In the genomic region with DNA sequence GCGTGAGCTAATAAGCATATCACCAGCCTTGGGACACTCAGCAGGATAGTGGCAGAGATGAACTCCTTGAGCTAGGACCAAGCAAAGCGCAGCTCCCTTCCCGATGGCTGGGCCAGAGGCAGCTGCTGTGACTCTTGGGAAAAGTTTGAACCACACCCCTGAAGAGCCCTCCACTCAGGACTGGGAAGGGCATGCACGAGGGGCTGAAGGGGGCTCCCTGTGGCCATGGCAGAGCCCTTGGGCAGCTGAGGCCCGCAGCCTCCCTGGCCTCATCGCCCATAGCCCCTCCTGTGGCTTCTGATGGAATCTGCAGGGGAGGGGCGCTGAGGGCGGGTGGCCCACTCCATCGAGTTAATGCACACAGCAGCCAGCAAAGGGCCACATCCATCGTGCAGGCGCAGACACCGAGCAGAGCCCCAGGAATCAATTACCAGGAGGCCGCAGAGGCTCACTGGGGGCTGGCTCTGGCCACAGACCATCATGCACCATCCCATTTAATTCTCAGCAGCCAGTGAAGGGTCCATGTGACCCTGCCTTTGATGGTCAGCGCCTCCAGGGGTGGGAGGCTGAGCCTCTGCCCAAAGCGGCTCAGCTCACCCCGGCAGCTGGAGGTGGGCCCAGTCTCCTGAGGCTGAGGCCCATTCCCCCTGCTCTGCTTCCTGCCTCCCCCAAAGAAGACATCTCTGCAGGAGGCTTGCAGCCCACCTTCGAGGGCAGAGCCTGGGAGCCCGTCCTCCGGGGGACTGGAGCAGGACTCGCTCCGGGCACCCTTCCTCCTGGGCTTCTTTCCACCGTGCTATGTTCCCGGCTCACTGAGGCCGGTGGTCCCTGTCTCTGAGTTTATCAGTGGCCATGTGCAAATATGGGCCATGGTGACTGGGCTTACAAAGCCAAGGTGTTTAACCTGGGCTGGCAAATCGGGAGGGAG, we compare ENCODE assay signal across 23 cellular contexts.
A peak's percentile ranks its signal among the peaks of the same experiment; 100 is the strongest.
DNase-seq lines count a peak whose midpoint lies in the region; ATAC-seq, FAIRE-seq and TF ChIP-seq lines count a peak whose summit lies in the region.
"Had no signal": no experiment of that assay in that cellular context is flagged by ENCODE, and none has a peak within 500 bp of the region (broad histone marks: within the 10 kb centered on the region; RNA-seq: fewer than 3 reads in every experiment).

No MANE protein-coding gene starts in this region.

- CTCF ChIA-PET in HepG2 (lab: Yijun Ruan, JAX; ENCODE audit: low intra/inter-chr PET ratio, low total read pairs) = no interaction called here
- CTCF ChIA-PET in activated CD4-positive, alpha-beta T cell treated with anti-CD3 and anti-CD28 coated beads, Interleukin-2, amount 10 ng/mL, durations not matched to agents 7 days and 5 days (lab: Charles Lee) = no interaction called here

- H3K36me3 Mint-ChIP-seq in activated T-cell treated with anti-CD3 and anti-CD28 coated beads, Interleukin-2, amount 50 U/mL, for 24 hours (ENCODE audit: low read depth) = no peaks in the 10 kb centered on the region
- no peaks in the 10 kb centered on the region for H3K36me3 Mint-ChIP-seq in GM23338 (ENCODE audit: low read depth)
- H3K36me3 Mint-ChIP-seq in activated CD4-positive, alpha-beta T cell treated with anti-CD3 and anti-CD28 coated beads, Interleukin-2, amount 10 ng/mL, durations not matched to agents 7 days and 5 days (ENCODE audit: low read depth) = no peaks in the 10 kb centered on the region

- H3K4me1 ChIP-seq in right lobe of liver (no peaks in the 10 kb centered on the region), HepG2 (ENCODE audit: insufficient read depth, low read length) (no peaks in the 10 kb centered on the region), GM23338 (ENCODE audit: insufficient read depth) (no peaks in the 10 kb centered on the region)
- H3K4me1 ChIP-seq: HAP-1, SJCRH30 had no signal

- no peak overlapping the region for H3K27ac Mint-ChIP-seq in activated T-cell treated with anti-CD3 and anti-CD28 coated beads, Interleukin-2, amount 50 U/mL, for 24 hours
- H3K27ac Mint-ChIP-seq in GM23338 = no peak overlapping the region
- H3K27ac Mint-ChIP-seq in activated CD4-positive, alpha-beta T cell treated with anti-CD3 and anti-CD28 coated beads, Interleukin-2, amount 10 ng/mL, durations not matched to agents 7 days and 5 days = no peak overlapping the region
- H3K27ac Mint-ChIP-seq: HFFc6 had no signal

- H3K79me2 ChIP-seq in HepG2 (ENCODE audit: insufficient read depth, low read length) (no peaks in the 10 kb centered on the region), GM23338 (replicated peaks; ENCODE audit: insufficient read depth) (no peaks in the 10 kb centered on the region)

- H3K9ac ChIP-seq in HepG2 (ENCODE audit: insufficient read depth, low read depth, low read length) = no peak overlapping the region
- H3K9ac ChIP-seq: KMS-11 had no signal

- in situ Hi-C loops in HepG2 (cut with HindIII; ENCODE audit: extremely low pct_ligation_motif_present, low pct_unique_long_range_greater_than_20kb) = loop anchor here (10.0 kb wide), 1 partner anchor 57 kb away; no protein-coding TSS in a partner anchor

- no TSS peak for BruUV-seq in HepG2 (replicated peaks; lab: Mats Ljungman, UMichigan)

- no peak for TF ChIP-seq CTCF in right lobe of liver (IDR thresholded peaks at IDR 0.05)
- TF ChIP-seq CTCF in HepG2 (CRISPR knock-in tag; IDR thresholded peaks at IDR 0.05) = no peak
- no peak for TF ChIP-seq CTCF in GM23338 (conservative IDR thresholded peaks at IDR 0.05; ENCODE audit: low read depth in 2 of 2)

- H3K27ac ChIP-seq in right lobe of liver (no peak overlapping the region), HepG2 (ENCODE audit: extremely low read length, insufficient read depth, low read length) (no peak overlapping the region), GM23338 (ENCODE audit: low read depth) (no peak overlapping the region)
- H3K27ac ChIP-seq: KMS-11, PC-9, SJCRH30 had no signal

- no peaks in the 10 kb centered on the region for H3K9me3 ChIP-seq in right lobe of liver
- no peaks in the 10 kb centered on the region for H3K9me3 ChIP-seq in HepG2 (ENCODE audit: low read length)
- H3K9me3 ChIP-seq: HAP-1, SJCRH30 had no signal

- no peaks in the 10 kb centered on the region for H3K36me3 ChIP-seq in right lobe of liver
- no peaks in the 10 kb centered on the region for H3K36me3 ChIP-seq in HepG2 (replicated peaks in 1 of 2; ENCODE audit: control insufficient read depth in 1 of 2, insufficient read depth in 2 of 2, low read length in 2 of 2)
- no peaks in the 10 kb centered on the region for H3K36me3 ChIP-seq in GM23338 (ENCODE audit: insufficient read depth)
- H3K36me3 ChIP-seq: HAP-1, SJCRH30 had no signal

- WGBS in right lobe of liver (ENCODE audit: insufficient coverage, low coverage, low lambda C conversion rate, missing lambda C conversion rate) = 49% methylated on average over 9 of the region's 25 CpGs
- 22% methylated on average over 8 of the region's 25 CpGs for WGBS in HepG2 (ENCODE audit: low lambda C conversion rate)

- H3K4me3 Mint-ChIP-seq in activated T-cell treated with anti-CD3 and anti-CD28 coated beads, Interleukin-2, amount 50 U/mL, for 24 hours = no peak overlapping the region
- no peak overlapping the region for H3K4me3 Mint-ChIP-seq in GM23338
- H3K4me3 Mint-ChIP-seq in activated CD4-positive, alpha-beta T cell treated with anti-CD3 and anti-CD28 coated beads, Interleukin-2, amount 10 ng/mL, durations not matched to agents 7 days and 5 days = no peak overlapping the region
- H3K4me3 Mint-ChIP-seq: HFFc6 had no signal

- H3K27me3 Mint-ChIP-seq in activated T-cell treated with anti-CD3 and anti-CD28 coated beads, Interleukin-2, amount 50 U/mL, for 24 hours = peaks cover 16% of the 10 kb centered on the region
- H3K27me3 Mint-ChIP-seq in GM23338 (ENCODE audit: insufficient read depth, low read depth, poor library complexity) = peaks cover 6% of the 10 kb centered on the region
- no peaks in the 10 kb centered on the region for H3K27me3 Mint-ChIP-seq in activated CD4-positive, alpha-beta T cell treated with anti-CD3 and anti-CD28 coated beads, Interleukin-2, amount 10 ng/mL, durations not matched to agents 7 days and 5 days

- FAIRE-seq in HepG2 (lab: Jason Lieb, UNC) = no peak
- FAIRE-seq: GM19239, HTR-8/SVneo had no signal

- no peaks in the 10 kb centered on the region for H4K20me1 ChIP-seq in HepG2 (ENCODE audit: insufficient read depth, low read length)
- H4K20me1 ChIP-seq in GM23338 (replicated peaks; ENCODE audit: insufficient read depth) = no peaks in the 10 kb centered on the region

- ATAC-seq in right lobe of liver = no peak
- no peak for ATAC-seq in HepG2
- ATAC-seq in esophagus mucosa = peak; percentile 11
- ATAC-seq in sciatic nerve = no peak
- no peak; the same call in 2 of the 3 replicates for ATAC-seq in GM23338
- ATAC-seq: Right ventricle myocardium inferior had no signal

- TF ChIP-seq EP300 in HepG2 (IDR thresholded peaks at IDR 0.05; ENCODE audit: low read depth in 2 of 2, low read length in 2 of 2) (no peak), HepG2 (CRISPR knock-in tag; IDR thresholded peaks at IDR 0.05; ENCODE audit: borderline replicate concordance) (no peak)

- POLR2A ChIA-PET in HepG2 (lab: Yijun Ruan, JAX) = no interaction called here
- POLR2A ChIA-PET in activated CD4-positive, alpha-beta T cell treated with anti-CD3 and anti-CD28 coated beads, Interleukin-2, amount 10 ng/mL, durations not matched to agents 7 days and 5 days (lab: Charles Lee) = no interaction called here

- H2AFZ ChIP-seq in HepG2 (ENCODE audit: low read length) (no peak overlapping the region), GM23338 (no peak overlapping the region)
- H2AFZ ChIP-seq: PC-9 had no signal

- DNase-seq in right lobe of liver = peak in 2 of 3 donors; percentile 25 to 32
- no peak for DNase-seq in HepG2 (ENCODE audit: low spot score)
- DNase-seq in sciatic nerve (ENCODE audit: low spot score) = peak; percentile 34
- no peak for DNase-seq in activated T-cell treated with anti-CD3 and anti-CD28 coated beads, Interleukin-2, amount 50 U/mL, for 24 hours
- no peak for DNase-seq in GM23338 (ENCODE audit: low spot score)
- no peak for DNase-seq in activated CD4-positive, alpha-beta T cell treated with anti-CD3 and anti-CD28 coated beads, Interleukin-2, amount 10 ng/mL, durations not matched to agents 7 days and 5 days
- DNase-seq: DMS153, DND-41, HFFc6, IMR-90, NCI-H1048, NCI-H1417, NCI-H2081, NCI-H2227 treated with DMSO at 0.1 percent for 48 hours, NCI-H526 treated with DMSO at 0.1 percent for 48 hours, PC-9, SJCRH30 had no signal

- H3K4me1 Mint-ChIP-seq in activated T-cell treated with anti-CD3 and anti-CD28 coated beads, Interleukin-2, amount 50 U/mL, for 24 hours (ENCODE audit: low read depth) = no peaks in the 10 kb centered on the region
- H3K4me1 Mint-ChIP-seq in GM23338 = peaks cover 22% of the 10 kb centered on the region
- H3K4me1 Mint-ChIP-seq in activated CD4-positive, alpha-beta T cell treated with anti-CD3 and anti-CD28 coated beads, Interleukin-2, amount 10 ng/mL, durations not matched to agents 7 days and 5 days = no peaks in the 10 kb centered on the region

- intact Hi-C loops in right lobe of liver (cut with DNase I) (no loop called here), HepG2 (cut with micrococcal nuclease; ENCODE audit: unreplicated experiment) (no loop called here), sciatic nerve (cut with DNase I) (no loop called here)

- no peak for TF ChIP-seq POLR2A in right lobe of liver (IDR thresholded peaks at IDR 0.05)
- no peak for TF ChIP-seq POLR2A in HepG2 (IDR thresholded peaks at IDR 0.05; ENCODE audit: insufficient read depth in 1 of 2, low read depth in 2 of 2, low read length in 2 of 2)

- H3F3A ChIP-seq in GM23338 (replicated peaks; ENCODE audit: low read depth) = no peaks in the 10 kb centered on the region

- no peaks in the 10 kb centered on the region for H3K27me3 ChIP-seq in right lobe of liver
- peaks cover 1 to 67% of the 10 kb centered on the region in 2 experiments; a peak in 4 of 5 replicates for H3K27me3 ChIP-seq in HepG2 (ENCODE audit: control insufficient read depth in 1 of 2, insufficient read depth in 2 of 2, low read length in 2 of 2)
- no peaks in the 10 kb centered on the region for H3K27me3 ChIP-seq in GM23338 (ENCODE audit: insufficient read depth)

- no peaks in the 10 kb centered on the region for H3K9me3 Mint-ChIP-seq in activated T-cell treated with anti-CD3 and anti-CD28 coated beads, Interleukin-2, amount 50 U/mL, for 24 hours
- H3K9me3 Mint-ChIP-seq in GM23338 = no peaks in the 10 kb centered on the region
- no peaks in the 10 kb centered on the region for H3K9me3 Mint-ChIP-seq in activated CD4-positive, alpha-beta T cell treated with anti-CD3 and anti-CD28 coated beads, Interleukin-2, amount 10 ng/mL, durations not matched to agents 7 days and 5 days

- H3K4me3 ChIP-seq in right lobe of liver (no peak overlapping the region), HepG2 (replicated peaks in 1 of 3; ENCODE audit: insufficient read depth in 1 of 3, low read depth in 2 of 3, low read length in 3 of 3) (no peak overlapping the region), GM23338 (no peak overlapping the region)
- H3K4me3 ChIP-seq: HAP-1, PC-9, SJCRH30 had no signal

- H3K9me2 ChIP-seq in GM23338 (ENCODE audit: insufficient read depth) = no peaks in the 10 kb centered on the region

- TF ChIP-seq RAD21 in HepG2 (CRISPR knock-in tag; IDR thresholded peaks at IDR 0.05) = no peak

- H3K4me2 ChIP-seq in HepG2 (ENCODE audit: low read depth, low read length) = no peak overlapping the region
- H3K4me2 ChIP-seq in GM23338 = no peak overlapping the region
- H3K4me2 ChIP-seq: KMS-11, PC-9 had no signal

TF ChIP-seq in HepG2, 621 proteins besides CTCF, POLR2A, EP300 and RAD21 (continues in another document):
- no peak for TF ChIP-seq ZSCAN29 (CRISPR knock-in tag; conservative IDR thresholded peaks at IDR 0.05)

Comparison
In these comparisons a context has a peak if more than half of its experiments do, and no peak if none do; other contexts are left out.
1. DNase-seq: peak in right lobe of liver (2 of 3) and sciatic nerve (single experiment); none in HepG2 (single experiment), activated T-cell treated with anti-CD3 and anti-CD28 coated beads, Interleukin-2, amount 50 U/mL, for 24 hours (single experiment), GM23338 (single experiment) and activated CD4-positive, alpha-beta T cell treated with anti-CD3 and anti-CD28 coated beads, Interleukin-2, amount 10 ng/mL, durations not matched to agents 7 days and 5 days (single experiment).